In the genomic region with DNA sequence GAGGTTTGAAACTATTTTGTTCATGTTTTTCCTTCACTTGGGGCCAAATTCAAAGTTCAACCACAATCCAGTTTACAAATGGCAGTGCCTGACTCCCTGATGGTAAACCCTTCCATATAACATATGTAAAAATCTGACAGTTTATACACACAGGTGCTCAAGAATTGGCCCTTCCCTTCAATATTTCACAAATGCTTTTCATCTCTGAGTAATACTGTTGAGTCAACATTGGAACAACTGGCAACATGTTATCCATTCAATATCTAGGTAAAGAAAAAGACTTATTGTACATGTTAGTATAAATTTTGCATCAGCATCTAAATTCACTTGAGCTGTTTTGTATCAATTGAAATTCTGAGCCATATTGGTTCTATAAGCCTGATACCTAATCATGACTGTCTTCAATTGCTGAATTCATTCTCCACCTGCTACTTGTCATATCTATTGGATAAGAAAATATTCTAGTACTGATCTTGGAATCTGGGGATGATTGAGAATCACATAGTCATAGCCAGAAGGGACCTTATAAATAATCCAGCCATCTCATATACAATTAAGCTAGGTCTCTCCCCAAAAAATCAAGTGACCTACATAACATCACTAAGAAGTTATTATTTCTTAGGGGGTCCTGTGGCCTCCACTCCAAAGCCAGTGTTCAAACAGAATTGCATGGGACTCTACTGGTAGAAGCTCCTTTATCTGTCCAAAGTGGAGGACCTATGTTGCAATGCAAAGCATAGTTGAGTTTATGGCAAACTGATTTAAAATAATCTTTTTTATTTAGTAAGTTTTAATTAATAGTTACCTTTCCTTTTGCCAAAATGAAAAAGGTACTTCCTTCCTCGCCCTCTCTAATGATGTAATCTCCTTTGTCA, we compare ENCODE assay signal across 9 cellular contexts.
DNase-seq lines count a peak whose midpoint lies in the region; ATAC-seq and TF ChIP-seq lines count a peak whose summit lies in the region.
"Had no signal": no experiment of that assay in that cellular context is flagged by ENCODE, and none has a peak within 500 bp of the region (broad histone marks: within the 10 kb centered on the region; RNA-seq: fewer than 3 reads in every experiment).

No MANE protein-coding gene starts in this region.

- no peaks in the 10 kb centered on the region for H3K36me3 Mint-ChIP-seq in MCF 10A (ENCODE audit: insufficient read depth, unreplicated experiment)
- peaks cover 0 to 3% (median 2%) of the 10 kb centered on the region in 3 donors for H3K36me3 Mint-ChIP-seq in naive thymus-derived CD8-positive, alpha-beta T cell

- peaks cover 2% of the 10 kb centered on the region; the same call in 1 of the 2 replicates for H3K4me1 ChIP-seq in HUES48 (ENCODE audit: control insufficient read depth, insufficient read depth, low read length)

- H3K27ac ChIP-seq in HUES48 (ENCODE audit: low read depth, low read length): no peak overlapping the region

- POLR2A ChIA-PET in MCF 10A (lab: Yijun Ruan, JAX): interaction anchor here (0.6 kb wide), 1 partner anchor 206 kb away, joined by 3 read pairs; no protein-coding TSS in a partner anchor
- POLR2A ChIA-PET in naive thymus-derived CD8-positive, alpha-beta T cell (lab: Charles Lee): no interaction called here

- TF ChIP-seq CTCF in MCF 10A (IDR thresholded peaks at IDR 0.05; ENCODE audit: unreplicated experiment): no peak

- no peaks in the 10 kb centered on the region for H3K27me3 Mint-ChIP-seq in MCF 10A (ENCODE audit: insufficient read depth, unreplicated experiment)
- peaks cover 0 to 5% (median 0%) of the 10 kb centered on the region in 5 donors for H3K27me3 Mint-ChIP-seq in naive thymus-derived CD8-positive, alpha-beta T cell

- H3K9ac ChIP-seq in HUES48 (ENCODE audit: low read depth, low read length): peak overlapping the region; percentile 85; the same call in 1 of the 2 replicates

- intact Hi-C loops in MCF 10A (cut with micrococcal nuclease): no loop called here

- no peaks in the 10 kb centered on the region for H3K9me3 Mint-ChIP-seq in MCF 10A (ENCODE audit: unreplicated experiment)
- peaks cover 0 to 12% (median 4%) of the 10 kb centered on the region in 9 donors for H3K9me3 Mint-ChIP-seq in naive thymus-derived CD8-positive, alpha-beta T cell

- DNase-seq in NCI-H1105 treated with DMSO at 0.1 percent for 48 hours (lab: John Stamatoyannopoulos, UW) (peak; percentile 29), NCI-H1105 (lab: John Stamatoyannopoulos, UW) (no peak), MCF 10A (ENCODE audit: unreplicated experiment) (peak; percentile 25), activated gamma-delta T cell (lab: John Stamatoyannopoulos, UW) (no peak), epidermal melanocyte (ENCODE audit: insufficient read length, low spot score) (no peak)
- DNase-seq in naive thymus-derived CD8-positive, alpha-beta T cell: no peak
- DNase-seq: amniotic stem cell had no signal

- ATAC-seq in naive thymus-derived CD8-positive, alpha-beta T cell: no peak
- ATAC-seq in GM19455 (IDR thresholded peaks at IDR 0.05; ENCODE audit: unreplicated experiment): no peak

- no peak overlapping the region for H3K27ac Mint-ChIP-seq in MCF 10A (ENCODE audit: low read depth, unreplicated experiment)
- H3K27ac Mint-ChIP-seq in naive thymus-derived CD8-positive, alpha-beta T cell: peak overlapping the region in 8 of 10 donors; percentile 20 to 97 (median 85)

- peak overlapping the region; percentile 69 for H3K4me3 ChIP-seq in HUES48 (ENCODE audit: low read depth, low read length)

- no TSS peak for BruUV-seq in MCF 10A (replicated peaks; lab: Mats Ljungman, UMichigan)

- CTCF ChIA-PET in MCF 10A (lab: Yijun Ruan, JAX): no interaction called here

- H3K9me3 ChIP-seq in HUES48 (ENCODE audit: control insufficient read depth, insufficient read depth, low read length): no peaks in the 10 kb centered on the region

- H3K4me3 Mint-ChIP-seq in MCF 10A (ENCODE audit: unreplicated experiment): no peak overlapping the region
- H3K4me3 Mint-ChIP-seq in naive thymus-derived CD8-positive, alpha-beta T cell: peak overlapping the region; percentile 33 to 95 (median 84)

- no peaks in the 10 kb centered on the region for H3K36me3 ChIP-seq in HUES48 (ENCODE audit: control insufficient read depth, insufficient read depth, low read length)

- no peaks in the 10 kb centered on the region for H3K27me3 ChIP-seq in HUES48 (ENCODE audit: control insufficient read depth, insufficient read depth, low read length)

- H3K4me1 Mint-ChIP-seq in MCF 10A (ENCODE audit: insufficient read depth, unreplicated experiment): no peaks in the 10 kb centered on the region
- H3K4me1 Mint-ChIP-seq in naive thymus-derived CD8-positive, alpha-beta T cell: peaks cover 0 to 10% (median 0%) of the 10 kb centered on the region in 4 donors

Comparison
In these comparisons a context has a peak if more than half of its experiments do, and no peak if none do; other contexts are left out.
1. DNase-seq: peak in NCI-H1105 treated with DMSO at 0.1 percent for 48 hours (single experiment) and MCF 10A (single experiment); none in NCI-H1105 (single experiment), naive thymus-derived CD8-positive, alpha-beta T cell (0 of 10), activated gamma-delta T cell (single experiment) and epidermal melanocyte (single experiment).